1 cellular context compared by ENCODE assay signal in the genomic region with DNA sequence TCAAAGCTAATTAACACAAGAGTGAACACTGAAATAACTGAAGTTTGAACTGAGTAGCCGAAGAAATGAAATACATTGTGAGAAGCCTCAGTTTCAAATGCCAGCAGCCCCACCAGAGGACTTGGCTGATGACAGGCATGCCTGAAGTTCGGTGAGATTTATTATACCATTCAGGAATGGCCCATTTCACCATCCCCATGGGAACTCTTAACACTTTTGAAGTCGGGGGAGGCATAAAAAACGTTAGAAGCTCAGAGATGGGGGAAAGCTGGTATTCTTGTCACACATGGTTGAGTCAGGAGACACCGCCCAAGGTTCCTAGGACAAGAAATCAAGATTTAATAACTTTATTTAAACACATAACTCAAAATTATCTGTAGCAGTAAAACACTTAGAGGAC.
TF ChIP-seq lines count a peak whose summit lies in the region.

No MANE protein-coding gene starts in this region.

TF ChIP-seq in WTC11, 78 proteins besides CTCF, POLR2A, EP300 and RAD21 (continued from another document):
- TF ChIP-seq, protein P1, sequence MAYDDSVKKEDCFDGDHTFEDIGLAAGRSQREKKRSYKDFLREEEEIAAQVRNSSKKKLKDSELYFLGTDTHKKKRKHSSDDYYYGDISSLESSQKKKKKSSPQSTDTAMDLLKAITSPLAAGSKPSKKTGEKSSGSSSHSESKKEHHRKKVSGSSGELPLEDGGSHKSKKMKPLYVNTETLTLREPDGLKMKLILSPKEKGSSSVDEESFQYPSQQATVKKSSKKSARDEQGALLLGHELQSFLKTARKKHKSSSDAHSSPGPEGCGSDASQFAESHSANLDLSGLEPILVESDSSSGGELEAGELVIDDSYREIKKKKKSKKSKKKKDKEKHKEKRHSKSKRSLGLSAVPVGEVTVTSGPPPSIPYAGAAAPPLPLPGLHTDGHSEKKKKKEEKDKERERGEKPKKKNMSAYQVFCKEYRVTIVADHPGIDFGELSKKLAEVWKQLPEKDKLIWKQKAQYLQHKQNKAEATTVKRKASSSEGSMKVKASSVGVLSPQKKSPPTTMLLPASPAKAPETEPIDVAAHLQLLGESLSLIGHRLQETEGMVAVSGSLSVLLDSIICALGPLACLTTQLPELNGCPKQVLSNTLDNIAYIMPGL (CRISPR knock-in tag; IDR thresholded peaks at IDR 0.05): no peak
- TF ChIP-seq, protein P2, sequence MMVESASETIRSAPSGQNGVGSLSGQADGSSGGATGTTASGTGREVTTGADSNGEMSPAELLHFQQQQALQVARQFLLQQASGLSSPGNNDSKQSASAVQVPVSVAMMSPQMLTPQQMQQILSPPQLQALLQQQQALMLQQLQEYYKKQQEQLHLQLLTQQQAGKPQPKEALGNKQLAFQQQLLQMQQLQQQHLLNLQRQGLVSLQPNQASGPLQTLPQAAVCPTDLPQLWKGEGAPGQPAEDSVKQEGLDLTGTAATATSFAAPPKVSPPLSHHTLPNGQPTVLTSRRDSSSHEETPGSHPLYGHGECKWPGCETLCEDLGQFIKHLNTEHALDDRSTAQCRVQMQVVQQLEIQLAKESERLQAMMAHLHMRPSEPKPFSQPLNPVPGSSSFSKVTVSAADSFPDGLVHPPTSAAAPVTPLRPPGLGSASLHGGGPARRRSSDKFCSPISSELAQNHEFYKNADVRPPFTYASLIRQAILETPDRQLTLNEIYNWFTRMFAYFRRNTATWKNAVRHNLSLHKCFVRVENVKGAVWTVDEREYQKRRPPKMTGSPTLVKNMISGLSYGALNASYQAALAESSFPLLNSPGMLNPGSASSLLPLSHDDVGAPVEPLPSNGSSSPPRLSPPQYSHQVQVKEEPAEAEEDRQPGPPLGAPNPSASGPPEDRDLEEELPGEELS (CRISPR knock-in tag; IDR thresholded peaks at IDR 0.05): no peak
- TF ChIP-seq GTF2I (CRISPR knock-in tag; conservative IDR thresholded peaks at IDR 0.05): no peak
- TF ChIP-seq, protein P3, sequence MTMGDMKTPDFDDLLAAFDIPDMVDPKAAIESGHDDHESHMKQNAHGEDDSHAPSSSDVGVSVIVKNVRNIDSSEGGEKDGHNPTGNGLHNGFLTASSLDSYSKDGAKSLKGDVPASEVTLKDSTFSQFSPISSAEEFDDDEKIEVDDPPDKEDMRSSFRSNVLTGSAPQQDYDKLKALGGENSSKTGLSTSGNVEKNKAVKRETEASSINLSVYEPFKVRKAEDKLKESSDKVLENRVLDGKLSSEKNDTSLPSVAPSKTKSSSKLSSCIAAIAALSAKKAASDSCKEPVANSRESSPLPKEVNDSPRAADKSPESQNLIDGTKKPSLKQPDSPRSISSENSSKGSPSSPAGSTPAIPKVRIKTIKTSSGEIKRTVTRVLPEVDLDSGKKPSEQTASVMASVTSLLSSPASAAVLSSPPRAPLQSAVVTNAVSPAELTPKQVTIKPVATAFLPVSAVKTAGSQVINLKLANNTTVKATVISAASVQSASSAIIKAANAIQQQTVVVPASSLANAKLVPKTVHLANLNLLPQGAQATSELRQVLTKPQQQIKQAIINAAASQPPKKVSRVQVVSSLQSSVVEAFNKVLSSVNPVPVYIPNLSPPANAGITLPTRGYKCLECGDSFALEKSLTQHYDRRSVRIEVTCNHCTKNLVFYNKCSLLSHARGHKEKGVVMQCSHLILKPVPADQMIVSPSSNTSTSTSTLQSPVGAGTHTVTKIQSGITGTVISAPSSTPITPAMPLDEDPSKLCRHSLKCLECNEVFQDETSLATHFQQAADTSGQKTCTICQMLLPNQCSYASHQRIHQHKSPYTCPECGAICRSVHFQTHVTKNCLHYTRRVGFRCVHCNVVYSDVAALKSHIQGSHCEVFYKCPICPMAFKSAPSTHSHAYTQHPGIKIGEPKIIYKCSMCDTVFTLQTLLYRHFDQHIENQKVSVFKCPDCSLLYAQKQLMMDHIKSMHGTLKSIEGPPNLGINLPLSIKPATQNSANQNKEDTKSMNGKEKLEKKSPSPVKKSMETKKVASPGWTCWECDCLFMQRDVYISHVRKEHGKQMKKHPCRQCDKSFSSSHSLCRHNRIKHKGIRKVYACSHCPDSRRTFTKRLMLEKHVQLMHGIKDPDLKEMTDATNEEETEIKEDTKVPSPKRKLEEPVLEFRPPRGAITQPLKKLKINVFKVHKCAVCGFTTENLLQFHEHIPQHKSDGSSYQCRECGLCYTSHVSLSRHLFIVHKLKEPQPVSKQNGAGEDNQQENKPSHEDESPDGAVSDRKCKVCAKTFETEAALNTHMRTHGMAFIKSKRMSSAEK (CRISPR knock-in tag; IDR thresholded peaks at IDR 0.05; ENCODE audit: borderline replicate concordance): no peak
- TF ChIP-seq, protein P4, sequence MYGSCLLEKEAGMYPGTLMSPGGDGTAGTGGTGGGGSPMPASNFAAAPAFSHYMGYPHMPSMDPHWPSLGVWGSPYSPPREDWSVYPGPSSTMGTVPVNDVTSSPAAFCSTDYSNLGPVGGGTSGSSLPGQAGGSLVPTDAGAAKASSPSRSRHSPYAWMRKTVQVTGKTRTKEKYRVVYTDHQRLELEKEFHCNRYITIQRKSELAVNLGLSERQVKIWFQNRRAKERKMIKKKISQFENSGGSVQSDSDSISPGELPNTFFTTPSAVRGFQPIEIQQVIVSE (CRISPR knock-in tag; IDR thresholded peaks at IDR 0.05; ENCODE audit: borderline replicate concordance): no peak
- TF ChIP-seq, protein P5, sequence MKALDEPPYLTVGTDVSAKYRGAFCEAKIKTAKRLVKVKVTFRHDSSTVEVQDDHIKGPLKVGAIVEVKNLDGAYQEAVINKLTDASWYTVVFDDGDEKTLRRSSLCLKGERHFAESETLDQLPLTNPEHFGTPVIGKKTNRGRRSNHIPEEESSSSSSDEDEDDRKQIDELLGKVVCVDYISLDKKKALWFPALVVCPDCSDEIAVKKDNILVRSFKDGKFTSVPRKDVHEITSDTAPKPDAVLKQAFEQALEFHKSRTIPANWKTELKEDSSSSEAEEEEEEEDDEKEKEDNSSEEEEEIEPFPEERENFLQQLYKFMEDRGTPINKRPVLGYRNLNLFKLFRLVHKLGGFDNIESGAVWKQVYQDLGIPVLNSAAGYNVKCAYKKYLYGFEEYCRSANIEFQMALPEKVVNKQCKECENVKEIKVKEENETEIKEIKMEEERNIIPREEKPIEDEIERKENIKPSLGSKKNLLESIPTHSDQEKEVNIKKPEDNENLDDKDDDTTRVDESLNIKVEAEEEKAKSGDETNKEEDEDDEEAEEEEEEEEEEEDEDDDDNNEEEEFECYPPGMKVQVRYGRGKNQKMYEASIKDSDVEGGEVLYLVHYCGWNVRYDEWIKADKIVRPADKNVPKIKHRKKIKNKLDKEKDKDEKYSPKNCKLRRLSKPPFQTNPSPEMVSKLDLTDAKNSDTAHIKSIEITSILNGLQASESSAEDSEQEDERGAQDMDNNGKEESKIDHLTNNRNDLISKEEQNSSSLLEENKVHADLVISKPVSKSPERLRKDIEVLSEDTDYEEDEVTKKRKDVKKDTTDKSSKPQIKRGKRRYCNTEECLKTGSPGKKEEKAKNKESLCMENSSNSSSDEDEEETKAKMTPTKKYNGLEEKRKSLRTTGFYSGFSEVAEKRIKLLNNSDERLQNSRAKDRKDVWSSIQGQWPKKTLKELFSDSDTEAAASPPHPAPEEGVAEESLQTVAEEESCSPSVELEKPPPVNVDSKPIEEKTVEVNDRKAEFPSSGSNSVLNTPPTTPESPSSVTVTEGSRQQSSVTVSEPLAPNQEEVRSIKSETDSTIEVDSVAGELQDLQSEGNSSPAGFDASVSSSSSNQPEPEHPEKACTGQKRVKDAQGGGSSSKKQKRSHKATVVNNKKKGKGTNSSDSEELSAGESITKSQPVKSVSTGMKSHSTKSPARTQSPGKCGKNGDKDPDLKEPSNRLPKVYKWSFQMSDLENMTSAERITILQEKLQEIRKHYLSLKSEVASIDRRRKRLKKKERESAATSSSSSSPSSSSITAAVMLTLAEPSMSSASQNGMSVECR (CRISPR knock-in tag; IDR thresholded peaks at IDR 0.05; ENCODE audit: borderline replicate concordance): no peak
- TF ChIP-seq, protein P6, sequence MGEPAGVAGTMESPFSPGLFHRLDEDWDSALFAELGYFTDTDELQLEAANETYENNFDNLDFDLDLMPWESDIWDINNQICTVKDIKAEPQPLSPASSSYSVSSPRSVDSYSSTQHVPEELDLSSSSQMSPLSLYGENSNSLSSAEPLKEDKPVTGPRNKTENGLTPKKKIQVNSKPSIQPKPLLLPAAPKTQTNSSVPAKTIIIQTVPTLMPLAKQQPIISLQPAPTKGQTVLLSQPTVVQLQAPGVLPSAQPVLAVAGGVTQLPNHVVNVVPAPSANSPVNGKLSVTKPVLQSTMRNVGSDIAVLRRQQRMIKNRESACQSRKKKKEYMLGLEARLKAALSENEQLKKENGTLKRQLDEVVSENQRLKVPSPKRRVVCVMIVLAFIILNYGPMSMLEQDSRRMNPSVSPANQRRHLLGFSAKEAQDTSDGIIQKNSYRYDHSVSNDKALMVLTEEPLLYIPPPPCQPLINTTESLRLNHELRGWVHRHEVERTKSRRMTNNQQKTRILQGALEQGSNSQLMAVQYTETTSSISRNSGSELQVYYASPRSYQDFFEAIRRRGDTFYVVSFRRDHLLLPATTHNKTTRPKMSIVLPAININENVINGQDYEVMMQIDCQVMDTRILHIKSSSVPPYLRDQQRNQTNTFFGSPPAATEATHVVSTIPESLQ (CRISPR knock-in tag; IDR thresholded peaks at IDR 0.05): no peak
- TF ChIP-seq, protein P7, sequence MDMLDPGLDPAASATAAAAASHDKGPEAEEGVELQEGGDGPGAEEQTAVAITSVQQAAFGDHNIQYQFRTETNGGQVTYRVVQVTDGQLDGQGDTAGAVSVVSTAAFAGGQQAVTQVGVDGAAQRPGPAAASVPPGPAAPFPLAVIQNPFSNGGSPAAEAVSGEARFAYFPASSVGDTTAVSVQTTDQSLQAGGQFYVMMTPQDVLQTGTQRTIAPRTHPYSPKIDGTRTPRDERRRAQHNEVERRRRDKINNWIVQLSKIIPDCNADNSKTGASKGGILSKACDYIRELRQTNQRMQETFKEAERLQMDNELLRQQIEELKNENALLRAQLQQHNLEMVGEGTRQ (CRISPR knock-in tag; IDR thresholded peaks at IDR 0.05): no peak
- TF ChIP-seq, protein P8, sequence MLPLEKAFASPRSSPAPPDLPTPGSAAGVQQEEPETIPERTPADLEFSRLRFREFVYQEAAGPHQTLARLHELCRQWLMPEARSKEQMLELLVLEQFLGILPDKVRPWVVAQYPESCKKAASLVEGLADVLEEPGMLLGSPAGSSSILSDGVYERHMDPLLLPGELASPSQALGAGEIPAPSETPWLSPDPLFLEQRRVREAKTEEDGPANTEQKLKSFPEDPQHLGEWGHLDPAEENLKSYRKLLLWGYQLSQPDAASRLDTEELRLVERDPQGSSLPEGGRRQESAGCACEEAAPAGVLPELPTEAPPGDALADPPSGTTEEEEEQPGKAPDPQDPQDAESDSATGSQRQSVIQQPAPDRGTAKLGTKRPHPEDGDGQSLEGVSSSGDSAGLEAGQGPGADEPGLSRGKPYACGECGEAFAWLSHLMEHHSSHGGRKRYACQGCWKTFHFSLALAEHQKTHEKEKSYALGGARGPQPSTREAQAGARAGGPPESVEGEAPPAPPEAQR (CRISPR knock-in tag; IDR thresholded peaks at IDR 0.05): no peak
TF ChIP-seq in WTC11: peak in this region for 0.
